In the genomic region with DNA sequence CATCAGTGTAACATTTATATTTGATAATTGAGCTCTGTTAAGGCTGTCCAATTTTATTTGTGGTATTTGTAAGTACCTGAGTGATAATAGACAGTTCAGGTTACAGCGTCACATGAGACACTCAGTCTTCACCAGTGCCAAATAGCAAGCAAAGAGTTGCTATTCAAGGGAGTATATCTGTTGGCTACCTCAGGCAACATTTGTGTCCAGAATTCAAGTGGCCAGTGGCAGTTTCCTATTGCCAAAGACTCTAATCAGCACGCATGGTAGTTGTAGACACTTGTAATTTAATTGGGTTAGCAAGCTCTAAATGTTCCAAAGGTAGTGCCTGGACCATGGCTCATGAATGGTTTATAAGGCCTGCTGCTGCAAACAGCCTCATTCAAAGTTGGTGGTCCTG, we compare ENCODE assay signal across 25 cellular contexts.
A peak's percentile ranks its signal among the peaks of the same experiment; 100 is the strongest.
DNase-seq lines count a peak whose midpoint lies in the region; ATAC-seq, FAIRE-seq and TF ChIP-seq lines count a peak whose summit lies in the region.
"Had no signal": no experiment of that assay in that cellular context is flagged by ENCODE, and none has a peak within 500 bp of the region (broad histone marks: within the 10 kb centered on the region; RNA-seq: fewer than 3 reads in every experiment).

No MANE protein-coding gene starts in this region.

- TF ChIP-seq CTCF in right atrium auricular region (IDR thresholded peaks at IDR 0.05) (no peak), heart right ventricle (IDR thresholded peaks at IDR 0.05) (no peak), HepG2 (CRISPR knock-in tag; IDR thresholded peaks at IDR 0.05) (no peak)

- H3K36me3 ChIP-seq in right atrium auricular region (no peaks in the 10 kb centered on the region), heart right ventricle (no peaks in the 10 kb centered on the region), HepG2 (replicated peaks in 1 of 2; ENCODE audit: control insufficient read depth in 1 of 2, insufficient read depth in 2 of 2, low read length in 2 of 2) (no peaks in the 10 kb centered on the region)
- H3K36me3 ChIP-seq: SJCRH30 had no signal

- no peak for TF ChIP-seq RAD21 in HepG2 (CRISPR knock-in tag; IDR thresholded peaks at IDR 0.05)

- CTCF ChIA-PET in HepG2 (lab: Yijun Ruan, JAX; ENCODE audit: low intra/inter-chr PET ratio, low total read pairs) = no interaction called here

- intact Hi-C loops in Right ventricle myocardium superior (cut with DNase I) (no loop called here), heart right ventricle (cut with DNase I) (no loop called here), HepG2 (cut with micrococcal nuclease; ENCODE audit: unreplicated experiment) (no loop called here)

- TF ChIP-seq EP300 in HepG2 (IDR thresholded peaks at IDR 0.05; ENCODE audit: low read depth in 2 of 2, low read length in 2 of 2) (no peak), HepG2 (CRISPR knock-in tag; IDR thresholded peaks at IDR 0.05; ENCODE audit: borderline replicate concordance) (no peak)

- ATAC-seq in Right ventricle myocardium superior (ENCODE audit: poor library complexity) (peak; percentile 97), heart right ventricle (peak; percentile 58 to 98 (median 94)), HepG2 (no peak), GM19452 (IDR thresholded peaks at IDR 0.05; ENCODE audit: unreplicated experiment) (no peak)
- ATAC-seq: GM12878, SK-N-SH treated with all-trans-retinoic acid at 6 μM for 48 hours, T-helper 17 cell had no signal

- WGBS in heart right ventricle, 2 donors = 45 to 66% methylated on average over 2 of the region's 2 CpGs
- 11% methylated on average over 2 of the region's 2 CpGs for WGBS in HepG2 (ENCODE audit: low lambda C conversion rate)

- no peak overlapping the region for H2AFZ ChIP-seq in HepG2 (ENCODE audit: low read length)

- H3K4me1 ChIP-seq in right atrium auricular region (no peaks in the 10 kb centered on the region), heart right ventricle (peaks cover 0 to 4% (median 0%) of the 10 kb centered on the region in 9 donors), HepG2 (ENCODE audit: insufficient read depth, low read length) (no peaks in the 10 kb centered on the region)
- H3K4me1 ChIP-seq: SJCRH30 had no signal

- TF ChIP-seq POLR2A in HepG2 (IDR thresholded peaks at IDR 0.05; ENCODE audit: insufficient read depth in 1 of 2, low read depth in 2 of 2, low read length in 2 of 2) = no peak

- no peak overlapping the region for H3K27ac ChIP-seq in right atrium auricular region
- H3K27ac ChIP-seq in heart right ventricle = no peak overlapping the region
- H3K27ac ChIP-seq in HepG2 (ENCODE audit: extremely low read length, insufficient read depth, low read length) = no peak overlapping the region
- H3K27ac ChIP-seq: KMS-11, SJCRH30 had no signal

- no peaks in the 10 kb centered on the region for H3K9me3 ChIP-seq in right atrium auricular region
- no peaks in the 10 kb centered on the region for H3K9me3 ChIP-seq in heart right ventricle
- H3K9me3 ChIP-seq in HepG2 (ENCODE audit: low read length) = no peaks in the 10 kb centered on the region
- H3K9me3 ChIP-seq: SJCRH30 had no signal

- POLR2A ChIA-PET in HepG2 (lab: Yijun Ruan, JAX) = no interaction called here

- no peak for FAIRE-seq in HepG2 (lab: Jason Lieb, UNC)
- FAIRE-seq: GM12878, H1, RCC 7860 had no signal

- no TSS peak for BruUV-seq in HepG2 (replicated peaks; lab: Mats Ljungman, UMichigan)

- in situ Hi-C loops in HepG2 (cut with HindIII; ENCODE audit: extremely low pct_ligation_motif_present, low pct_unique_long_range_greater_than_20kb) = no loop called here

- DNase-seq in Right ventricle myocardium superior (peak; percentile 17), right atrium auricular region (ENCODE audit: low spot score) (no peak), NCI-H510A (lab: John Stamatoyannopoulos, UW) (peak; percentile 6), heart right ventricle (peak in 1 of 2 donors; percentile 44), HepG2 (ENCODE audit: low spot score) (no peak)
- no peak for DNase-seq in activated T-cell treated with anti-CD3 and anti-CD28 coated beads, Interleukin-2, amount 50 U/mL, for 1 hour
- DNase-seq: C1 segment of cervical spinal cord; CD4-positive, alpha-beta memory T cell; COR-L47; DMS79; EL; GDM1; HCEC 1CT; NCI-H1105; NCI-H1436 treated with DMSO at 0.1 percent for 48 hours; NCI-H187 treated with DMSO at 0.1 percent for 48 hours; NCI-H526; SJCRH30; T-helper 17 cell had no signal

- H4K20me1 ChIP-seq in HepG2 (ENCODE audit: insufficient read depth, low read length) = no peaks in the 10 kb centered on the region

- H3K9ac ChIP-seq in HepG2 (ENCODE audit: insufficient read depth, low read depth, low read length) = no peak overlapping the region
- H3K9ac ChIP-seq: KMS-11 had no signal

- H3K4me3 ChIP-seq in right atrium auricular region (no peak overlapping the region), heart right ventricle (no peak overlapping the region), HepG2 (replicated peaks in 1 of 3; ENCODE audit: insufficient read depth in 1 of 3, low read depth in 2 of 3, low read length in 3 of 3) (no peak overlapping the region)
- H3K4me3 ChIP-seq: GM12878, SJCRH30 had no signal

- no peak overlapping the region for H3K4me2 ChIP-seq in HepG2 (ENCODE audit: low read depth, low read length)
- H3K4me2 ChIP-seq: KMS-11 had no signal

- H3K27me3 ChIP-seq in right atrium auricular region (no peaks in the 10 kb centered on the region), heart right ventricle (no peaks in the 10 kb centered on the region), HepG2 (ENCODE audit: control insufficient read depth in 1 of 2, insufficient read depth in 2 of 2, low read length in 2 of 2) (no peaks in the 10 kb centered on the region)
- H3K27me3 ChIP-seq: SJCRH30 had no signal

- H3K79me2 ChIP-seq in HepG2 (ENCODE audit: insufficient read depth, low read length) = no peaks in the 10 kb centered on the region

TF ChIP-seq in HepG2, 621 proteins besides CTCF, POLR2A, EP300 and RAD21 (continues in another document):
- no peak for TF ChIP-seq CBX5 (CRISPR knock-in tag; IDR thresholded peaks at IDR 0.05; ENCODE audit: borderline replicate concordance)
- TF ChIP-seq MIER2 (CRISPR knock-in tag; IDR thresholded peaks at IDR 0.05) = no peak
- no peak for TF ChIP-seq MTA3 (CRISPR knock-in tag; IDR thresholded peaks at IDR 0.05)
- no peak for TF ChIP-seq ZFP36L2 (CRISPR knock-in tag; IDR thresholded peaks at IDR 0.05)
- no peak for TF ChIP-seq ZNF615 (CRISPR knock-in tag; IDR thresholded peaks at IDR 0.05; ENCODE audit: borderline replicate concordance)
- TF ChIP-seq ZNF468 (CRISPR knock-in tag; IDR thresholded peaks at IDR 0.05) = no peak
- TF ChIP-seq, protein P1, sequence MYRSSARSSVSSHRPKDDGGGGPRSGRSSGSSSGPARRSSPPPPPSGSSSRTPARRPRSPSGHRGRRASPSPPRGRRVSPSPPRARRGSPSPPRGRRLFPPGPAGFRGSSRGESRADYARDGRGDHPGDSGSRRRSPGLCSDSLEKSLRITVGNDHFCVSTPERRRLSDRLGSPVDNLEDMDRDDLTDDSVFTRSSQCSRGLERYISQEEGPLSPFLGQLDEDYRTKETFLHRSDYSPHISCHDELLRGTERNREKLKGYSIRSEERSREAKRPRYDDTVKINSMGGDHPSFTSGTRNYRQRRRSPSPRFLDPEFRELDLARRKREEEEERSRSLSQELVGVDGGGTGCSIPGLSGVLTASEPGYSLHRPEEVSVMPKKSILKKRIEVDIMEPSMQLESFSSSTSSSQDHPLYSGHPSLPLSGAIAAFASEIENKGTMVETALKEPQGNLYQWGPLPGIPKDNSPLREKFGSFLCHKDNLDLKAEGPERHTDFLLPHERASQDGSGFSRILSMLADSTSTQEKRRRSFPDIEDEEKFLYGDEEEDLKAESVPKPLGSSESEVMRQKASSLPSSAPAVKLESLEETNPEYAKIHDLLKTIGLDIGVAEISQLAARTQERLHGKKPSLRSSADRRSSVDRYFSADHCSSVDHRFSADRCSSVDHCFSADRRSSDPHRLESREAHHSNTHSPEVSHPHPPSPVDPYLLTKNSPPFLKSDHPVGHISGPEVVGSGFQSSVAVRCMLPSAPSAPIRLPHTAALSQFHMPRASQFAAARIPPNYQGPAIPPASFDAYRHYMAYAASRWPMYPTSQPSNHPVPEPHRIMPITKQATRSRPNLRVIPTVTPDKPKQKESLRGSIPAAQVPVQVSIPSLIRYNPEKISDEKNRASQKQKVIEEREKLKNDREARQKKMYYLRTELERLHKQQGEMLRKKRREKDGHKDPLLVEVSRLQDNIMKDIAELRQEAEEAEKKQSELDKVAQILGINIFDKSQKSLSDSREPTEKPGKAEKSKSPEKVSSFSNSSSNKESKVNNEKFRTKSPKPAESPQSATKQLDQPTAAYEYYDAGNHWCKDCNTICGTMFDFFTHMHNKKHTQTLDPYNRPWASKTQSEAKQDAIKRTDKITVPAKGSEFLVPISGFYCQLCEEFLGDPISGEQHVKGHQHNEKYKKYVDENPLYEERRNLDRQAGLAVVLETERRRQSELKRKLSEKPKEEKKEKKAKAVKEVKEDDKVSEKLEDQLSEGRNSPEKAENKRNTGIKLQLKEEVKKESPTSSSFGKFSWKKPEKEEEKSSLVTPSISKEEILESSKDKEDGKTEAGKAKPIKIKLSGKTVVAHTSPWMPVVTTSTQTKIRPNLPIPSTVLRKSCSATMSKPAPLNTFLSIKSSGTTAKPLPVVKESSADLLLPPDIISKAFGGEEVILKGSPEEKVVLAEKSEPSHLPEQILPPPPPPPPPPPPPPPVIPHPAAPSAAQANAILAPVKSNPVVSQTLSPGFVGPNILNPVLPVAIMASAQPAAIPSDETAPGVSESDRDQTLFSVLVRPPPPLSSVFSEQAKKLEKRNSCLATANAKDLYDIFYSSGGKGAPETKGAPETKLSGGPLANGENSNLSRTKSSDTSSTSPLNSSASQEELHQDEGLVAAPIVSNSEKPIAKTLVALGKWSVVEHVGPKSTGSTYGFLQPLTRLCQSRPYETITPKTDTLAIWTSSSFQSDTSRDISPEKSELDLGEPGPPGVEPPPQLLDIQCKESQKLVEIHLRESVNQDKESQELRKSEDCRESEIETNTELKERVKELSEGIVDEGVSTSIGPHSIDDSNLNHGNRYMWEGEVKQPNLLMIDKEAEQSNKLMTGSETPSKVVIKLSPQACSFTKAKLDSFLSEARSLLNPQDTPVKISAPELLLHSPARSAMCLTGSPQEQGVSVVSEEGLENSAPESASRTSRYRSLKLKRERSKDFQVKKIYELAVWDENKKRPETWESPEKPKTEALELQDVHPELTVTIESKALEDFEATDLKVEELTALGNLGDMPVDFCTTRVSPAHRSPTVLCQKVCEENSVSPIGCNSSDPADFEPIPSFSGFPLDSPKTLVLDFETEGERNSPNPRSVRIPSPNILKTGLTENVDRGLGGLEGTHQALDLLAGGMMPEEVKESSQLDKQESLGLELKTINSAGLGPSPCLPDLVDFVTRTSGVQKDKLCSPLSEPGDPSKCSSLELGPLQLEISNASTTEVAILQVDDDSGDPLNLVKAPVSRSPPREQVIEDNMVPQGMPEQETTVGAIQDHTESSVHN (CRISPR knock-in tag; IDR thresholded peaks at IDR 0.05) = no peak
- TF ChIP-seq HOXD1 (CRISPR knock-in tag; IDR thresholded peaks at IDR 0.05) = no peak
- no peak for TF ChIP-seq YEATS2 (CRISPR knock-in tag; IDR thresholded peaks at IDR 0.05; ENCODE audit: borderline replicate concordance)
- no peak for TF ChIP-seq ZNF598 (CRISPR knock-in tag; IDR thresholded peaks at IDR 0.05; ENCODE audit: borderline replicate concordance)
- no peak for TF ChIP-seq ZNF781 (CRISPR knock-in tag; IDR thresholded peaks at IDR 0.05; ENCODE audit: borderline replicate concordance, not compliant biosample characterization)

Comparison
In these comparisons a context has a peak if more than half of its experiments do, and no peak if none do; other contexts are left out.
1. DNase-seq: peak in Right ventricle myocardium superior (single experiment) and NCI-H510A (single experiment); none in right atrium auricular region (single experiment), HepG2 (single experiment) and activated T-cell treated with anti-CD3 and anti-CD28 coated beads, Interleukin-2, amount 50 U/mL, for 1 hour (single experiment).
2. ATAC-seq: peak in Right ventricle myocardium superior (single experiment) and heart right ventricle (8 of 8); none in HepG2 (single experiment) and GM19452 (single experiment).